ENCODE assay signal across 7 cellular contexts in the genomic region with DNA sequence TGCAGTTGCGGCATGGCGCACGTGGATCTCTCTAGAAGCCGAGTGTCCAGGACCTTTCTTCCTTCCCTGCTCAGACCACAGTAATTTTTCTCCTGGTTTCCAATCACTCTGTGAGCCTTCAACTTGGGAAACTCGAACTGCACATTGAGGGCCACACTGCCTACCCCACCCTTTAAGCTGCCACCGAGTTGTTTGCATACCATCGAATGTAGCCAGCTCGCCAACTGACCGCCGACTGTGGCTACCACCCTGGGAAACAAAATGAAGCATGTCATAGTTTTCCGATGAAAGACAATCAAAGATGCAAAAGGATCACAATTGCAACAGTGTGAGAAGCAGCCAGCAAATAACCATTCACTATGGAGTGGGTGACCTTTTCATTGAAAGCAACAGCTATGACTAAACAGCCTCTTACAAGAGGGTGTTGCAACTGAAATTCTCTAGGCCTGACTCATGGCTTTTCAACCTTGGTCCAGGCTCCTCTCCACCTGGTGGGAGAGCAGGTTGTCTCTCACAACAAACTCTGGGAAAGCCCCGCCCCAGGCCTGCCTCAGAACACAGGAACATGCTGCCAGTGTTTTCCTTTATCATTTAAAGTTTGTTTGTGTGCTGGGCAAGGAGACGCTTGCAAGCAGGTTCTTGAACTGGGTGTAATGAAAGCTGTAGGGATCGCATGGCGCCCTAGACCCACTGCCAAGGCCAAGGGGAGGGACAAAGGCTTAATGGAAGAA.
A peak's percentile ranks its signal among the peaks of the same experiment; 100 is the strongest.
DNase-seq lines count a peak whose midpoint lies in the region; ATAC-seq, FAIRE-seq and TF ChIP-seq lines count a peak whose summit lies in the region.

No MANE protein-coding gene starts in this region.

- no peaks in the 10 kb centered on the region; the same call in 1 of the 2 replicates for H3K36me3 Mint-ChIP-seq in HFFc6 (ENCODE audit: low read depth)

- FAIRE-seq in GM12892 (lab: Jason Lieb, UNC) = no peak

- H3K4me3 ChIP-seq in SJSA1 (no peak overlapping the region), right atrium auricular region (no peak overlapping the region)

- H3K27me3 ChIP-seq in SJSA1 (replicated peaks) (no peaks in the 10 kb centered on the region), right atrium auricular region (no peaks in the 10 kb centered on the region)

- H3K9me3 ChIP-seq in SJSA1 (replicated peaks) (no peaks in the 10 kb centered on the region), right atrium auricular region (no peaks in the 10 kb centered on the region)

- H3K27ac Mint-ChIP-seq in HFFc6 = peak overlapping the region; percentile 83
- H3K27ac Mint-ChIP-seq in stimulated activated naive CD8-positive, alpha-beta T cell treated with anti-CD3 and anti-CD28 coated beads, Interleukin-15, amount 100 ng/mL, for 72 hours = peak overlapping the region in 1 of 2 donors; percentile 45

- H3K27me3 Mint-ChIP-seq in HFFc6 (ENCODE audit: insufficient read depth) = 0 out of 2 replicates have a peak, but pooled peaks cover 5% of the 10 kb centered on the region
- no peaks in the 10 kb centered on the region for H3K27me3 Mint-ChIP-seq in stimulated activated naive CD8-positive, alpha-beta T cell treated with anti-CD3 and anti-CD28 coated beads, Interleukin-15, amount 100 ng/mL, for 72 hours

- peak overlapping the region; percentile 99 for H3K27ac ChIP-seq in SJSA1
- peak overlapping the region; percentile 45 to 55 for H3K27ac ChIP-seq in right atrium auricular region

- no peak for TF ChIP-seq CTCF in HFFc6 (IDR thresholded peaks at IDR 0.05)
- TF ChIP-seq CTCF in right atrium auricular region (IDR thresholded peaks at IDR 0.05) = no peak

- H3K4me1 ChIP-seq in SJSA1 (replicated peaks) (peaks cover 49% of the 10 kb centered on the region), right atrium auricular region (peaks cover 0 to 32% of the 10 kb centered on the region in 2 donors)

- TF ChIP-seq POLR2A in GM12892 (IDR thresholded peaks at IDR 0.05; ENCODE audit: low read depth, low read length) = no peak

- H3K4me1 Mint-ChIP-seq in HFFc6 (ENCODE audit: low read depth) = peaks cover 16% of the 10 kb centered on the region
- peaks cover 7% of the 10 kb centered on the region for H3K4me1 Mint-ChIP-seq in stimulated activated naive CD8-positive, alpha-beta T cell treated with anti-CD3 and anti-CD28 coated beads, Interleukin-15, amount 100 ng/mL, for 72 hours

- peak; percentile 83 for ATAC-seq in stimulated activated naive CD8-positive, alpha-beta T cell treated with anti-CD3 and anti-CD28 coated beads, Interleukin-15, amount 100 ng/mL, for 72 hours
- no peak for ATAC-seq in GM21576 (IDR thresholded peaks at IDR 0.05; ENCODE audit: unreplicated experiment)

- DNase-seq in HFFc6 (peak; percentile 87), SJSA1 (ENCODE audit: low read depth in 1 of 2, low spot score in 2 of 2) (peak; percentile 93 to 96), right atrium auricular region (ENCODE audit: low spot score) (peak; percentile 82), GM12892 (ENCODE audit: insufficient read length) (no peak), NCI-H1436 (lab: John Stamatoyannopoulos, UW) (no peak)
- DNase-seq in stimulated activated naive CD8-positive, alpha-beta T cell treated with anti-CD3 and anti-CD28 coated beads, Interleukin-15, amount 100 ng/mL, for 72 hours = peak in 1 of 2 donors; percentile 15

- no peaks in the 10 kb centered on the region for H3K9me3 Mint-ChIP-seq in HFFc6
- no peaks in the 10 kb centered on the region for H3K9me3 Mint-ChIP-seq in stimulated activated naive CD8-positive, alpha-beta T cell treated with anti-CD3 and anti-CD28 coated beads, Interleukin-15, amount 100 ng/mL, for 72 hours

- H3K36me3 ChIP-seq in SJSA1 = no peaks in the 10 kb centered on the region
- H3K36me3 ChIP-seq in right atrium auricular region = no peaks in the 10 kb centered on the region

- peak overlapping the region; percentile 70 for H3K4me3 Mint-ChIP-seq in HFFc6
- no peak overlapping the region for H3K4me3 Mint-ChIP-seq in stimulated activated naive CD8-positive, alpha-beta T cell treated with anti-CD3 and anti-CD28 coated beads, Interleukin-15, amount 100 ng/mL, for 72 hours

Comparison
In these comparisons a context has a peak if more than half of its experiments do, and no peak if none do; other contexts are left out.
1. DNase-seq: peak in HFFc6 (single experiment), SJSA1 (2 of 2) and right atrium auricular region (single experiment); none in GM12892 (single experiment) and NCI-H1436 (single experiment).